8 cellular contexts compared by ENCODE assay signal in the genomic region with DNA sequence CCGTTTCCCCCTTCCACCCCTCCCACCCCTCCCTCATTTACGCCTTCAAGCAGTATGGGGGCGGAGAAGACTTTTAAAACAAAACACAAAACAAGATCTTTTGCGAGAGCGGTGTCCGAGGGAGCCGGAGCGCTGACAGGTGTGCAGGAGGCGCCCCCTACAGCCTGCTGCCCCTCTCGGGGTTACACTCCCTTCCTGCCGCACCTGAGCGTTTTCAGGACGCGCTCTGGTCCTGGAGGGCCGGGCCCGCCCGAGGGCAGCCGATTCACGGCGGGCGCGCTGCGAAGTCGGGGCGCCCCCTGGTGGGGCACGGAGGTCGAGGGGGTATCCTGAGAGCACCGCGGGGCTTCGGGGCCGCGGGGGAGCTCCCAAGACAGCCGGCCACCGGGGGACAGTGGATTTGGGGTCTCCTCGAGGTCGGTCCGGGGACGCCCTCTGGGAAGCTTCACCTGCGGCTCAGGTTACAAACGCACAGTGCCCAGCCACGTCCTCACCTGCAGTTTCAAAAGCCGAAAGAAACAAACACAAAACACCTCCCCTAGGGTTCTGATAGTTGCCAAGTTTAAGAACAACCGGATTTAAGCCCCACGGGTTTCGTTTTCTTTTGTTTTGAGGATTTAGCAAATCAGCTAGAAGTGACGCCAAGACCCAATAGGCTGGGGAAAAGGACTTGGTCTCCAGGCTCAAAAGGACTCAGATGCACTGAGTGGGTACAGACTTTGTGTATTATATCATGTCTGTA. TPM values are rescaled to one million over a fixed set of nuclear protein-coding genes. Genes with fewer than 3 reads are reported as not detected.
DNase-seq lines count a peak whose midpoint lies in the region; FAIRE-seq and TF ChIP-seq lines count a peak whose summit lies in the region.

No MANE protein-coding gene starts in this region.

- H3K9me3 Mint-ChIP-seq in HFFc6: 0 out of 2 replicates have a peak, but pooled peaks cover 13% of the 10 kb centered on the region

- TF ChIP-seq CTCF in HFFc6 (IDR thresholded peaks at IDR 0.05) (peak; percentile 91), VCaP (conservative IDR thresholded peaks at IDR 0.05) (peak; percentile 94), breast epithelium (IDR thresholded peaks at IDR 0.05) (peak; percentile 41 to 65 (median 55)), lower leg skin (IDR thresholded peaks at IDR 0.05) (no peak)

- intact Hi-C loops in breast epithelium (cut with DNase I; ENCODE audit: low total_unique reads): loop anchor here (5.0 kb wide), 1 partner anchor 1042 kb away; no protein-coding TSS in a partner anchor
- intact Hi-C loops in lower leg skin (cut with DNase I; ENCODE audit: low total_unique reads): no loop called here

- peaks cover 0 to 4% of the 10 kb centered on the region in 2 donors for H3K4me1 ChIP-seq in breast epithelium

- H3K27me3 Mint-ChIP-seq in HFFc6 (ENCODE audit: insufficient read depth): peaks cover 44% of the 10 kb centered on the region

- peaks cover 8% of the 10 kb centered on the region; the same call in 1 of the 2 replicates for H3K36me3 Mint-ChIP-seq in HFFc6 (ENCODE audit: low read depth)

- peak overlapping the region; percentile 87 for H3K4me3 Mint-ChIP-seq in HFFc6

- FAIRE-seq in GM12891 (lab: Jason Lieb, UNC): peak; percentile 97

- no peaks in the 10 kb centered on the region for H3K36me3 ChIP-seq in breast epithelium

- 2 to 7% methylated on average over 28 to 46 of the region's 46 CpGs for WGBS in lower leg skin, 2 donors

- peak; percentile 62 for DNase-seq in GM12891 (ENCODE audit: insufficient read length, low spot score)
- DNase-seq in HFFc6: no peak
- peak; percentile 91 for DNase-seq in NAMALWA (ENCODE audit: low spot score)
- no peak for DNase-seq in breast epithelium (ENCODE audit: low spot score in 2 of 2)
- no peak for DNase-seq in lower leg skin (ENCODE audit: low spot score in 2 of 2)
- peak; percentile 57 for DNase-seq in stimulated activated CD8-positive, alpha-beta memory T cell treated with anti-CD3 and anti-CD28 coated beads, Interleukin-12 subunit alpha, Interleukin-12 subunit beta, amount 100 ng/mL, for 4 hours (ENCODE audit: low read depth)
- DNase-seq in COLO829 (ENCODE audit: low spot score): no peak

- peaks cover 0 to 55% of the 10 kb centered on the region in 2 donors for H3K27me3 ChIP-seq in breast epithelium

- H3K9me3 ChIP-seq in breast epithelium: no peaks in the 10 kb centered on the region

- H3K4me3 ChIP-seq in breast epithelium (peak overlapping the region; percentile 32 to 65 (median 54)), lower leg skin (ENCODE audit: low read depth, poor library complexity, severe bottlenecking) (peak overlapping the region; percentile 1)

- no peak overlapping the region for H3K27ac Mint-ChIP-seq in HFFc6

- no peak for TF ChIP-seq POLR2A in GM12891 (IDR thresholded peaks at IDR 0.05; ENCODE audit: low read depth, low read length)
- TF ChIP-seq POLR2A in breast epithelium (IDR thresholded peaks at IDR 0.05): no peak
- TF ChIP-seq POLR2A in lower leg skin (IDR thresholded peaks at IDR 0.05): no peak

- peaks cover 43% of the 10 kb centered on the region for H3K4me1 Mint-ChIP-seq in HFFc6 (ENCODE audit: low read depth)

- H3K27ac ChIP-seq in VCaP (no peak overlapping the region; the same call in 1 of the 2 replicates), breast epithelium (peak overlapping the region; percentile 4 to 65)

TF ChIP-seq in GM12891, 5 proteins besides CTCF, POLR2A, EP300 and RAD21:
- TF ChIP-seq SPI1 (IDR thresholded peaks at IDR 0.05; ENCODE audit: low read depth, low read length) (no peak), PAX5 (IDR thresholded peaks at IDR 0.05; ENCODE audit: insufficient read depth, low read length, severe bottlenecking) (no peak), POU2F2 (IDR thresholded peaks at IDR 0.05; ENCODE audit: low read depth, low read length) (no peak), POLR2AphosphoS5 (IDR thresholded peaks at IDR 0.05; ENCODE audit: low read depth, low read length) (no peak), TAF1 (IDR thresholded peaks at IDR 0.05; ENCODE audit: low read depth, low read length) (no peak)

RNA-seq across cellular contexts. Expression of gene NEUROG2, which starts 8.0 kb away (rescaled TPM):
- polyA plus RNA-seq in GM12891 (2012; ENCODE audit: low read depth, missing spikeins): 1.7 TPM
- not detected for total RNA-seq in HFFc6 (2021; fragmentation: NEBNext Ultra II Directional; extraction: Animal tissue kit (Norgen Biotek cat#: 25700))
- total RNA-seq in breast epithelium (under 1 TPM in 2 of 3 donors, not detected in 1; 0.29 to 0.33 TPM), lower leg skin (not detected)

Comparison
In these comparisons a context has a peak if more than half of its experiments do, and no peak if none do; other contexts are left out.
1. DNase-seq: peak in GM12891 (single experiment), NAMALWA (single experiment) and stimulated activated CD8-positive, alpha-beta memory T cell treated with anti-CD3 and anti-CD28 coated beads, Interleukin-12 subunit alpha, Interleukin-12 subunit beta, amount 100 ng/mL, for 4 hours (single experiment); none in HFFc6 (single experiment), breast epithelium (0 of 2), lower leg skin (0 of 2) and COLO829 (single experiment).
2. CTCF ChIP-seq: peak in HFFc6 (single experiment), VCaP (single experiment) and breast epithelium (3 of 3); none in lower leg skin (0 of 3).